In genomic region chr9:88680041-88680440, GRCh38 we compare ENCODE assay signal across 1 cellular context.
TF ChIP-seq lines count a peak whose summit lies in the region.

No MANE protein-coding gene starts in this region.

TF ChIP-seq in IMR-90, 13 proteins besides CTCF, POLR2A, EP300 and RAD21 (continued from another document):
- no peak for TF ChIP-seq MAZ (IDR thresholded peaks at IDR 0.05; ENCODE audit: borderline replicate concordance, low read depth, low read length)
